In the genomic region with DNA sequence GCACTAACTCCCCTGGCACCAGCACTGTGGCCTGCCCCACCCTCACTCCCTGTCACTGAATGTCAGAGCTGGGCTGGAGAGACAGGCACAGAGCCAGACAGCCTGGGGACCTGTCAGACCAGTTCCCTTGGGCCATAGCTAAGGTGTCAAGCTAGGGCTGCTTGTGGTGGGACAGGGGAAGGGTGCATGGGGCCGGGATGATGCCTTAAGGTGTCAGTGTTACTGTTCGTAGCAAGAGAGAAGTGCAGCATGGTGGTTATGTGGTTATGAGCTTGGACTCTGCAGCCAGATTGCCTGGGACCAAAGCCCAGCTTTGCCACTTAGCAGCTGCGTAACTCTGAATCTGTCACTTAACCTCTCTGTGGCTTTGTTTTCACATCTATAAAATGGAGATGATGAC, we compare ENCODE assay signal across 8 cellular contexts. TPM values are rescaled to one million over a fixed set of nuclear protein-coding genes. Genes with fewer than 3 reads are reported as not detected.
DNase-seq lines count a peak whose midpoint lies in the region; ATAC-seq and TF ChIP-seq lines count a peak whose summit lies in the region.

No MANE protein-coding gene starts in this region.

- peaks cover 0 to 25% (median 9%) of the 10 kb centered on the region in 7 donors for H3K4me1 Mint-ChIP-seq in naive thymus-derived CD4-positive, alpha-beta T cell

- peak in 1 of 7 experiments; percentile 13 for TF ChIP-seq CTCF in body of pancreas (IDR thresholded peaks at IDR 0.05)

- H3K4me3 Mint-ChIP-seq in naive thymus-derived CD4-positive, alpha-beta T cell = no peak overlapping the region

- H3K27ac Mint-ChIP-seq in naive thymus-derived CD4-positive, alpha-beta T cell = peak overlapping the region in 1 of 9 donors; percentile 17

- CTCF ChIA-PET in naive thymus-derived CD4-positive, alpha-beta T cell (lab: Charles Lee) = interaction anchor here (10.7 kb wide), 1 partner anchor 11 kb away, joined by 130 read pairs; no protein-coding TSS in a partner anchor

- ATAC-seq in GM18858 (IDR thresholded peaks at IDR 0.05; ENCODE audit: unreplicated experiment) (peak; percentile 16), HG02938 (IDR thresholded peaks at IDR 0.05; ENCODE audit: unreplicated experiment) (peak; percentile 12), body of pancreas (peak; percentile 50), HG03196 (IDR thresholded peaks at IDR 0.05; ENCODE audit: unreplicated experiment) (no peak)
- no peak for ATAC-seq in naive thymus-derived CD4-positive, alpha-beta T cell

- H3K36me3 ChIP-seq in body of pancreas (replicated peaks in 1 of 2; ENCODE audit: insufficient read depth in 1 of 2, low read depth in 2 of 2) = no peaks in the 10 kb centered on the region
- H3K36me3 ChIP-seq in naive thymus-derived CD4-positive, alpha-beta T cell (ENCODE audit: control insufficient read depth in 2 of 3, insufficient read depth in 3 of 3, low read length in 3 of 3) = no peaks in the 10 kb centered on the region

- DNase-seq in body of pancreas (peak; percentile 87 to 93 (median 90)), pons (ENCODE audit: low spot score) (peak; percentile 57)
- no peak for DNase-seq in activated T-cell treated with anti-CD3 and anti-CD28 coated beads, Interleukin-2, amount 50 U/mL, for 48 hours
- DNase-seq in stimulated activated CD4-positive, alpha-beta T cell treated with anti-CD3 and anti-CD28 coated beads, Interleukin-2, amount 100 ng/mL, for 48 hours = no peak
- no peak for DNase-seq in naive thymus-derived CD4-positive, alpha-beta T cell

- peaks cover 0 to 2% (median 0%) of the 10 kb centered on the region in 5 donors for H3K27me3 Mint-ChIP-seq in naive thymus-derived CD4-positive, alpha-beta T cell

- POLR2A ChIA-PET in naive thymus-derived CD4-positive, alpha-beta T cell (lab: Charles Lee) = interaction anchor here (1.6 to 2.3 kb wide), 2 partner anchors 11 to 19 kb away, joined by 3 to 6 read pairs; a partner anchor contains a TSS

- no peak overlapping the region for H3K4me3 ChIP-seq in body of pancreas
- no peak overlapping the region for H3K4me3 ChIP-seq in naive thymus-derived CD4-positive, alpha-beta T cell (ENCODE audit: low read length)

- peak overlapping the region; percentile 54 to 83 (median 72) for H3K27ac ChIP-seq in body of pancreas
- no peak overlapping the region for H3K27ac ChIP-seq in naive thymus-derived CD4-positive, alpha-beta T cell (ENCODE audit: low read depth, low read length)

- no peak for TF ChIP-seq POLR2A in body of pancreas (IDR thresholded peaks at IDR 0.05)

- no peaks in the 10 kb centered on the region for H3K9me3 ChIP-seq in body of pancreas
- H3K9me3 ChIP-seq in naive thymus-derived CD4-positive, alpha-beta T cell (ENCODE audit: control insufficient read depth in 2 of 3, low read length in 3 of 3) = no peaks in the 10 kb centered on the region

- 15 to 16% methylated on average over 3 of the region's 3 CpGs for WGBS in body of pancreas, 2 donors

- H3K4me1 ChIP-seq in body of pancreas = peaks cover 61% of the 10 kb centered on the region
- peaks cover 9 to 11% of the 10 kb centered on the region in 2 donors for H3K4me1 ChIP-seq in naive thymus-derived CD4-positive, alpha-beta T cell (ENCODE audit: control insufficient read depth in 2 of 2, insufficient read depth in 2 of 2, low read length in 2 of 2)

- no peaks in the 10 kb centered on the region for H3K9me3 Mint-ChIP-seq in naive thymus-derived CD4-positive, alpha-beta T cell

- no peaks in the 10 kb centered on the region for H3K27me3 ChIP-seq in body of pancreas
- H3K27me3 ChIP-seq in naive thymus-derived CD4-positive, alpha-beta T cell (ENCODE audit: control insufficient read depth in 2 of 2, insufficient read depth in 2 of 2, low read length in 2 of 2) = no peaks in the 10 kb centered on the region

- H3K36me3 Mint-ChIP-seq in naive thymus-derived CD4-positive, alpha-beta T cell = no peaks in the 10 kb centered on the region

- intact Hi-C loops in body of pancreas (cut with DNase I) = no loop called here
- intact Hi-C loops in naive thymus-derived CD4-positive, alpha-beta T cell (cut with micrococcal nuclease) = loop anchor here in 1 of 2 donors (5.0 kb wide), 1 partner anchor 723 kb away; no protein-coding TSS in a partner anchor

RNA-seq across cellular contexts. Expression of a gene that starts 3.8 kb away (rescaled TPM):
- total RNA-seq in body of pancreas = 10 to 100 TPM; 11.9 to 23.4 TPM
- total RNA-seq in naive thymus-derived CD4-positive, alpha-beta T cell = 1 to 10 TPM in 2 of 5 experiments, under 1 TPM in 2, not detected in 1; 0.08 to 1.9 (median 1.1) TPM
- under 1 TPM in 1 of 2 donors, not detected in 1; 0.15 TPM for polyA plus RNA-seq in naive thymus-derived CD4-positive, alpha-beta T cell

RNA-seq across cellular contexts. Expression of a gene that starts 18.2 kb away (rescaled TPM):
- total RNA-seq in body of pancreas = 10 to 100 TPM; 12.7 to 22.1 TPM
- 10 to 100 TPM in 2 of 5 experiments, 1 to 10 TPM in 3; 6.7 to 14.3 (median 10.0) TPM for total RNA-seq in naive thymus-derived CD4-positive, alpha-beta T cell
- 10 to 100 TPM; 12.5 to 15.6 TPM for polyA plus RNA-seq in naive thymus-derived CD4-positive, alpha-beta T cell

RNA-seq across cellular contexts. Expression of a gene that starts 29.6 kb away (rescaled TPM):
- not detected for total RNA-seq in body of pancreas
- not detected for total RNA-seq in naive thymus-derived CD4-positive, alpha-beta T cell
- not detected for polyA plus RNA-seq in naive thymus-derived CD4-positive, alpha-beta T cell

RNA-seq across cellular contexts. Expression of a gene that starts 49.1 kb away (rescaled TPM):
- 1 to 10 TPM; 6.0 to 6.9 TPM for total RNA-seq in body of pancreas
- 10 to 100 TPM; 28.5 to 51.3 (median 43.9) TPM for total RNA-seq in naive thymus-derived CD4-positive, alpha-beta T cell
- 10 to 100 TPM; 36.7 to 48.9 TPM for polyA plus RNA-seq in naive thymus-derived CD4-positive, alpha-beta T cell

Comparison
In these comparisons a context has a peak if more than half of its experiments do, and no peak if none do; other contexts are left out.
1. ATAC-seq: peak in GM18858 (single experiment), HG02938 (single experiment) and body of pancreas (single experiment); none in HG03196 (single experiment) and naive thymus-derived CD4-positive, alpha-beta T cell (single experiment).
2. DNase-seq: peak in body of pancreas (4 of 4) and pons (single experiment); none in activated T-cell treated with anti-CD3 and anti-CD28 coated beads, Interleukin-2, amount 50 U/mL, for 48 hours (0 of 2), stimulated activated CD4-positive, alpha-beta T cell treated with anti-CD3 and anti-CD28 coated beads, Interleukin-2, amount 100 ng/mL, for 48 hours (0 of 2) and naive thymus-derived CD4-positive, alpha-beta T cell (0 of 9).
3. RNA of a gene that starts 3.8 kb away (total RNA-seq): 11.9 to 23.4 TPM in body of pancreas; 0.08 to 1.9 TPM in naive thymus-derived CD4-positive, alpha-beta T cell; every median in the first group is over 4 times any median in the second.